15 cellular contexts compared by ENCODE assay signal in the genomic region with DNA sequence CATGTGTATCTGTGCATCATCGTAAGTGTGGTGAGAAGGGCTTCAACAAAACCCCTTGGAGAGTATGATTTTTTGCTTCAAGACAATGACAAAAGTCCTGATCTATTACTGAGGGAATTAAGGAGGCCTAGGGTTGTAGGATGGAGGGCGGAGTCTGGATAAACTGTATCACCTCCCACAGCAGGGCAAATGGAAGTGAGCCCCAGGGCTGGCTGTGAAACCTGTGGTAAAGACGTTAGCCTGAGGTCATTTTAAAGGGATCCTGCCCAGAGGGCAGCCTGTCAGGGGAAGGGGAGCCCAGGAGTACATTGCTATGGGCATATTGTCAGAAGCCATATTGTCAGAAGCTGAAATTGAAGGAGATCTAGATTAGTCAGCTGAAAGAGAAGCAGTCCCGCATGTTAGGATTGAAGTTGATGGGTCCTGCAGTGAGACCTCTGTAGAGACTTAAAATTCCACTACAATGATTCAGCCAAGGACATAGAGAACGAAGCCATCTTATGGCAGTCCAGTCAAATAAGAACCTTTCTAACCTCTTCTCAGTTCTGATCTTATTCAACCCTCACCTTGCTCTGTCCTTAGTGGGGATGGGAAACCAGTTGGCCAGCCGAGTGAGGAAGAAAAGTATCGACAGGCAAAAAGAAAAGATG. TPM values are rescaled to one million over a fixed set of nuclear protein-coding genes. Genes with fewer than 3 reads are reported as not detected.
DNase-seq lines count a peak whose midpoint lies in the region; ATAC-seq and TF ChIP-seq lines count a peak whose summit lies in the region.
"Had no signal": no experiment of that assay in that cellular context is flagged by ENCODE, and none has a peak within 500 bp of the region (broad histone marks: within the 10 kb centered on the region; RNA-seq: fewer than 3 reads in every experiment).

No MANE protein-coding gene starts in this region.

- TF ChIP-seq EP300 in stomach (IDR thresholded peaks at IDR 0.05), result no peak

- no peak overlapping the region for H2AFZ ChIP-seq in H9 (ENCODE audit: low read length)

- CTCF ChIA-PET in WTC11 (lab: Charles Lee), result no interaction called here

- no peak overlapping the region for H2BK12ac ChIP-seq in H9 (ENCODE audit: insufficient read length, low read depth, low read length)

- peaks cover 20 to 38% of the 10 kb centered on the region in 2 experiments for H3K4me1 Mint-ChIP-seq in H9
- peaks cover 40% of the 10 kb centered on the region for H3K4me1 Mint-ChIP-seq in WTC11
- H3K4me1 Mint-ChIP-seq in nephron progenitor cell, result peaks cover 20% of the 10 kb centered on the region

- POLR2A ChIA-PET in WTC11 (lab: Charles Lee), result no interaction called here

- peaks cover 0 to 7% of the 10 kb centered on the region in 2 experiments; a peak in 4 of 5 replicates for H3K9me3 Mint-ChIP-seq in H9
- H3K9me3 Mint-ChIP-seq in WTC11, result peaks cover 6% of the 10 kb centered on the region
- H3K9me3 Mint-ChIP-seq in nephron progenitor cell, result peaks cover 21% of the 10 kb centered on the region
- H3K9me3 Mint-ChIP-seq: CD8-positive, alpha-beta T cell had no signal

- H3K4me3 Mint-ChIP-seq in H9, result no peak overlapping the region
- no peak overlapping the region for H3K4me3 Mint-ChIP-seq in WTC11
- H3K4me3 Mint-ChIP-seq in nephron progenitor cell, result no peak overlapping the region
- H3K4me3 Mint-ChIP-seq: CD14-positive monocyte; CD8-positive, alpha-beta T cell had no signal

- H4K20me1 ChIP-seq in H9 (ENCODE audit: control insufficient read depth, insufficient read depth, insufficient read length), result no peaks in the 10 kb centered on the region

- no peaks in the 10 kb centered on the region for H3K23me2 ChIP-seq in H9 (ENCODE audit: insufficient read length, low read depth, low read length, poor library complexity, severe bottlenecking)

- no peak overlapping the region for H2AK5ac ChIP-seq in H9 (ENCODE audit: insufficient read length, low read length)

- H3K56ac ChIP-seq in H9 (ENCODE audit: insufficient read length, low read depth, low read length), result no peak overlapping the region

- H3T11ph ChIP-seq in H9 (ENCODE audit: low read length), result no peak overlapping the region

- no peak overlapping the region for H2BK15ac ChIP-seq in H9 (ENCODE audit: low read depth, low read length)

- peaks cover 16% of the 10 kb centered on the region for H3K79me2 ChIP-seq in H9 (ENCODE audit: insufficient read depth, low read length)

- H3K4me2 ChIP-seq in H9 (ENCODE audit: insufficient read depth, insufficient read length, low read length), result no peak overlapping the region
- H3K4me2 ChIP-seq: A549 had no signal

- no peak overlapping the region for H3K18ac ChIP-seq in H9 (ENCODE audit: insufficient read length, low read depth, low read length)

- no peak overlapping the region for H4K5ac ChIP-seq in H9 (ENCODE audit: insufficient read length, low read depth, low read length)

- H3K27ac Mint-ChIP-seq in H9, result peak overlapping the region; percentile 48 to 94 (median 86); a peak in 6 of 7 replicates
- peak overlapping the region; percentile 8 for H3K27ac Mint-ChIP-seq in WTC11
- H3K27ac Mint-ChIP-seq in nephron progenitor cell, result peak overlapping the region; percentile 77
- H3K27ac Mint-ChIP-seq: CD14-positive monocyte; CD8-positive, alpha-beta T cell had no signal

- H4K91ac ChIP-seq in H9 (ENCODE audit: insufficient read length, low read depth, low read length), result no peak overlapping the region

- peaks cover 3% of the 10 kb centered on the region; the same call in 1 of the 2 replicates for H3K4me1 ChIP-seq in H9 (ENCODE audit: insufficient read depth, low read length)
- H3K4me1 ChIP-seq in adrenal gland (replicated peaks in 1 of 2), result no peaks in the 10 kb centered on the region
- H3K4me1 ChIP-seq in stomach, result no peaks in the 10 kb centered on the region
- H3K4me1 ChIP-seq in BE2C, result no peaks in the 10 kb centered on the region
- H3K4me1 ChIP-seq: A549, Caco-2 had no signal

- no peak overlapping the region for H2BK120ac ChIP-seq in H9 (ENCODE audit: low read depth, low read length, poor library complexity, severe bottlenecking)

- no peaks in the 10 kb centered on the region for H3K27me3 ChIP-seq in H9 (ENCODE audit: insufficient read depth, low read length)
- peaks cover 3% of the 10 kb centered on the region for H3K27me3 ChIP-seq in adrenal gland
- no peaks in the 10 kb centered on the region for H3K27me3 ChIP-seq in stomach
- H3K27me3 ChIP-seq in BE2C, result peaks cover 10% of the 10 kb centered on the region

- H3K9me3 ChIP-seq in H9 (ENCODE audit: control insufficient read depth, low read depth, low read length), result no peaks in the 10 kb centered on the region
- H3K9me3 ChIP-seq in adrenal gland (replicated peaks in 1 of 3), result no peaks in the 10 kb centered on the region
- H3K9me3 ChIP-seq in stomach, result no peaks in the 10 kb centered on the region
- H3K9me3 ChIP-seq in BE2C, result no peaks in the 10 kb centered on the region; the same call in 1 of the 2 replicates
- H3K9me3 ChIP-seq: A549, Caco-2 had no signal

- no peak for TF ChIP-seq POLR2A in adrenal gland (IDR thresholded peaks at IDR 0.05)
- TF ChIP-seq POLR2A in stomach (IDR thresholded peaks at IDR 0.05), result no peak

- no CpG with 5 or more reads among the region's 7 CpGs for WGBS in H9 (ENCODE audit: extremely low coverage, insufficient read length, low lambda C conversion rate)
- WGBS in adrenal gland, 4 donors, result 62 to 73% (median 67%) methylated on average over 7 of the region's 7 CpGs
- WGBS in stomach, 5 donors, result 74 to 83% (median 80%) methylated on average over 7 of the region's 7 CpGs

- TF ChIP-seq CTCF in H9 (conservative IDR thresholded peaks at IDR 0.05), result no peak
- TF ChIP-seq CTCF in WTC11 (IDR thresholded peaks at IDR 0.05), result no peak
- no peak for TF ChIP-seq CTCF in nephron progenitor cell (IDR thresholded peaks at IDR 0.05)
- TF ChIP-seq CTCF in adrenal gland (IDR thresholded peaks at IDR 0.05), result no peak
- TF ChIP-seq CTCF in stomach (IDR thresholded peaks at IDR 0.05), result no peak
- no peak for TF ChIP-seq CTCF in BE2C (IDR thresholded peaks at IDR 0.05; ENCODE audit: low read depth, low read length)

- H3K27ac ChIP-seq in H9 (ENCODE audit: insufficient read length, low read depth, low read length) (no peak overlapping the region), adrenal gland (no peak overlapping the region), stomach (no peak overlapping the region)
- H3K27ac ChIP-seq: A549 had no signal

- H3K36me3 ChIP-seq in adrenal gland (replicated peaks in 1 of 2) (no peaks in the 10 kb centered on the region), stomach (no peaks in the 10 kb centered on the region), BE2C (no peaks in the 10 kb centered on the region)

- ATAC-seq in WTC11, result peak; percentile 91
- ATAC-seq: A549; CD8-positive, alpha-beta T cell; HCT116 had no signal

- H3K27me3 Mint-ChIP-seq in H9 (ENCODE audit: low read depth) (no peaks in the 10 kb centered on the region), WTC11 (ENCODE audit: low read depth) (no peaks in the 10 kb centered on the region), nephron progenitor cell (ENCODE audit: low read depth, poor library complexity) (no peaks in the 10 kb centered on the region)

- H3K36me3 Mint-ChIP-seq in H9 (ENCODE audit: insufficient read depth in 1 of 3, low read depth in 3 of 3) (peaks cover 2 to 9% (median 6%) of the 10 kb centered on the region in 3 experiments; a peak in 5 of 7 replicates), WTC11 (peaks cover 9% of the 10 kb centered on the region; the same call in 1 of the 2 replicates), nephron progenitor cell (ENCODE audit: low read depth) (peaks cover 30% of the 10 kb centered on the region)
- H3K36me3 Mint-ChIP-seq: CD14-positive monocyte; CD8-positive, alpha-beta T cell had no signal

- H3K4me3 ChIP-seq in adrenal gland (no peak overlapping the region), stomach (no peak overlapping the region), BE2C (ENCODE audit: low read depth, low read length) (no peak overlapping the region)
- H3K4me3 ChIP-seq: A549 had no signal

- DNase-seq in H9 (peak; percentile 41), WTC11 (ENCODE audit: low spot score) (no peak), nephron progenitor cell (no peak), adrenal gland (no peak), stomach (no peak), NCI-H146 treated with DMSO at 0.1 percent for 48 hours (lab: John Stamatoyannopoulos, UW; ENCODE audit: unreplicated experiment) (no peak), BE2C (no peak)
- DNase-seq: Caco-2; CD8-positive, alpha-beta T cell; DND-41; GF-D8; KBM-7 had no signal

- no peak overlapping the region for H2BK5ac ChIP-seq in H9 (ENCODE audit: insufficient read length, low read length)

- H3K4ac ChIP-seq in H9 (ENCODE audit: low read depth, low read length), result no peak overlapping the region

- intact Hi-C loops in adrenal gland (cut with DNase I) (loop anchor here in 1 of 2 donors (5.0 kb wide), 1 partner anchor 83 kb away; no protein-coding TSS in a partner anchor), stomach (cut with DNase I; ENCODE audit: low total_unique reads) (no loop called here)

- H2BK20ac ChIP-seq in H9 (ENCODE audit: low read depth, low read length, poor library complexity, severe bottlenecking), result no peak overlapping the region

- no peaks in the 10 kb centered on the region for H3K79me1 ChIP-seq in H9 (ENCODE audit: insufficient read depth, low read depth, low read length, poor library complexity, severe bottlenecking)

- H4K8ac ChIP-seq in H9 (replicated peaks; ENCODE audit: insufficient read length, low read depth, low read length), result no peak overlapping the region

- H3K9ac ChIP-seq in H9 (ENCODE audit: extremely low read depth, insufficient read length, low read length), result no peak overlapping the region

- H3K23ac ChIP-seq in H9 (ENCODE audit: insufficient read length, low read depth, low read length), result no peak overlapping the region

- no peak overlapping the region for H3K14ac ChIP-seq in H9 (ENCODE audit: insufficient read depth, low read length)

TF ChIP-seq in WTC11, 78 proteins besides CTCF, POLR2A, EP300 and RAD21 (continues in another document):
- TF ChIP-seq ZNF671 (CRISPR knock-in tag; IDR thresholded peaks at IDR 0.05), result no peak
- no peak for TF ChIP-seq KAT7 (CRISPR knock-in tag; IDR thresholded peaks at IDR 0.05; ENCODE audit: borderline replicate concordance)
- TF ChIP-seq IRF2 (CRISPR knock-in tag; IDR thresholded peaks at IDR 0.05; ENCODE audit: borderline replicate concordance, low read depth), result no peak

RNA-seq across cellular contexts. Expression of a gene that starts 26.9 kb away (rescaled TPM):
- total RNA-seq in H9 (2021) (55.4 and 64.8 TPM in 2 replicates), WTC11 (2021) (69.5 to 74.5 TPM (median 69.8 TPM) in 3 replicates), adrenal gland (1,000 to 10,000 TPM in 4 of 8 donors, 100 to 1,000 TPM in 4; 526 to 2,577 (median 946) TPM), stomach (10 to 100 TPM in 1 of 5 donors, 1 to 10 TPM in 4; 1.4 to 10.3 (median 5.3) TPM)
- polyA plus RNA-seq in adrenal gland (100 to 1,000 TPM; 229 to 676 (median 510) TPM), stomach (1 to 10 TPM in 2 of 3 donors, under 1 TPM in 1; 0.75 to 5.7 (median 2.6) TPM)
- polyA plus RNA-seq in BE2C (2012; ENCODE audit: insufficient read depth, insufficient read length, low read depth), result 1.2 TPM

RNA-seq across cellular contexts. Expression of a gene that starts 56.1 kb away (rescaled TPM):
- 14.0 and 16.5 TPM in 2 replicates for total RNA-seq in H9 (2021)
- 13.4 to 15.8 TPM (median 14.8 TPM) in 3 replicates for total RNA-seq in WTC11 (2021)
- total RNA-seq in adrenal gland, result 10 to 100 TPM in 6 of 8 donors, 1 to 10 TPM in 2; 6.8 to 33.2 (median 16.1) TPM
- 10 to 100 TPM in 1 of 3 donors, 1 to 10 TPM in 2; 3.4 to 38.6 (median 4.2) TPM for polyA plus RNA-seq in adrenal gland
- 10 to 100 TPM in 2 of 5 donors, 1 to 10 TPM in 3; 7.6 to 27.0 (median 8.1) TPM for total RNA-seq in stomach
- polyA plus RNA-seq in stomach, result 1 to 10 TPM; 3.9 to 6.3 (median 6.0) TPM
- polyA plus RNA-seq in BE2C (2012; ENCODE audit: insufficient read depth, insufficient read length, low read depth), result 8.8 TPM

Comparison
In these comparisons a context has a peak if more than half of its experiments do, and no peak if none do; other contexts are left out.
1. H3K27ac Mint-ChIP-seq: peak in every context shown above with its lines; median percentile 86 in H9; 77 in nephron progenitor cell; 8 in WTC11.